ENCODE assay signal across 9 cellular contexts in genomic region chr15:85477730-85478129, GRCh38.
DNase-seq lines count a peak whose midpoint lies in the region; ATAC-seq lines count a peak whose summit lies in the region.
"Had no signal": no experiment of that assay in that cellular context is flagged by ENCODE, and none has a peak within 500 bp of the region (broad histone marks: within the 10 kb centered on the region; RNA-seq: fewer than 3 reads in every experiment).

No MANE protein-coding gene starts in this region.

- no peak overlapping the region for H3K4me3 ChIP-seq in MG63
- H3K4me3 ChIP-seq: sigmoid colon had no signal

- H3K9me3 Mint-ChIP-seq in naive B cell: no peaks in the 10 kb centered on the region

- DNase-seq in EL (peak; percentile 51), MG63 (peak; percentile 49), dermis microvascular lymphatic vessel endothelial cell (ENCODE audit: low read depth in 2 of 2) (peak; percentile 33 to 89), naive B cell (no peak), GM19238 (ENCODE audit: insufficient read length, low spot score) (no peak), dedifferentiated amniotic fluid mesenchymal stem cell (ENCODE audit: extremely low spot score) (no peak)
- DNase-seq: sigmoid colon; stimulated activated naive CD4-positive, alpha-beta T cell treated with Interleukin-2 at 50 U/mL for 16 hours had no signal

- H3K4me1 Mint-ChIP-seq in naive B cell: peaks cover 80 to 97% (median 94%) of the 10 kb centered on the region in 3 donors

- no peaks in the 10 kb centered on the region for H3K9me3 ChIP-seq in MG63
- H3K9me3 ChIP-seq: sigmoid colon had no signal

- H3K27me3 ChIP-seq in MG63: no peaks in the 10 kb centered on the region
- H3K27me3 ChIP-seq: sigmoid colon had no signal

- no peak for ATAC-seq in naive B cell (ENCODE audit: low read depth in 2 of 2)
- ATAC-seq in HG02870 (IDR thresholded peaks at IDR 0.05; ENCODE audit: unreplicated experiment): no peak

- peaks cover 0 to 5% of the 10 kb centered on the region in 2 donors for H3K36me3 Mint-ChIP-seq in naive B cell

- no peaks in the 10 kb centered on the region for H3K36me3 ChIP-seq in MG63
- H3K36me3 ChIP-seq: sigmoid colon had no signal

- H3K27me3 Mint-ChIP-seq in naive B cell: no peaks in the 10 kb centered on the region

- peak overlapping the region; percentile 14 to 75 (median 55) for H3K4me3 Mint-ChIP-seq in naive B cell

- H3K27ac Mint-ChIP-seq in naive B cell: peak overlapping the region; percentile 14 to 96 (median 86)

Comparison
In these comparisons a context has a peak if more than half of its experiments do, and no peak if none do; other contexts are left out.
1. DNase-seq: peak in EL (single experiment), MG63 (single experiment) and dermis microvascular lymphatic vessel endothelial cell (2 of 2); none in naive B cell (single experiment), GM19238 (single experiment) and dedifferentiated amniotic fluid mesenchymal stem cell (single experiment).